In genomic region chr9:114395196-114395595, GRCh38 we compare ENCODE assay signal across 12 cellular contexts. TPM values are rescaled to one million over a fixed set of nuclear protein-coding genes. Genes with fewer than 3 reads are reported as not detected.
DNase-seq lines count a peak whose midpoint lies in the region; FAIRE-seq and TF ChIP-seq lines count a peak whose summit lies in the region.
"Had no signal": no experiment of that assay in that cellular context is flagged by ENCODE, and none has a peak within 500 bp of the region (broad histone marks: within the 10 kb centered on the region; RNA-seq: fewer than 3 reads in every experiment).

No MANE protein-coding gene starts in this region.

- no peak for TF ChIP-seq CTCF in tibial nerve (IDR thresholded peaks at IDR 0.05)

- H3K27ac ChIP-seq in mesodermal cell (ENCODE audit: low read depth, low read length, severe bottlenecking) (peak overlapping the region; percentile 10), tibial nerve (peak overlapping the region in 3 of 4 donors; percentile 34 to 79 (median 76))
- H3K27ac ChIP-seq: PC-9 had no signal

- CTCF ChIA-PET in activated naive CD4-positive, alpha-beta T cell treated with anti-CD3 and anti-CD28 coated beads, Interleukin-2, amount 10 ng/mL, durations not matched to agents 7 days and 5 days (lab: Charles Lee) = interaction anchor here (0.8 to 3.9 kb wide), 8 partner anchors 10 to 258 kb away, joined by 3 to 17 read pairs (median 6); no protein-coding TSS in a partner anchor

- peak overlapping the region; percentile 87 for H3K27ac Mint-ChIP-seq in activated naive CD4-positive, alpha-beta T cell treated with anti-CD3 and anti-CD28 coated beads, Interleukin-2, amount 10 ng/mL, durations not matched to agents 7 days and 5 days
- peak overlapping the region; percentile 89 for H3K27ac Mint-ChIP-seq in activated naive CD8-positive, alpha-beta T cell

- H3K9me3 ChIP-seq in mesodermal cell (ENCODE audit: control insufficient read depth, low read length) (no peaks in the 10 kb centered on the region), tibial nerve (no peaks in the 10 kb centered on the region)
- H3K9me3 ChIP-seq: MG63 had no signal

- H3K4me3 ChIP-seq in mesodermal cell (ENCODE audit: extremely low read depth, insufficient read depth, low read length, poor library complexity, severe bottlenecking) = no peak overlapping the region
- peak overlapping the region in 1 of 4 donors; percentile 1 for H3K4me3 ChIP-seq in tibial nerve
- H3K4me3 ChIP-seq: MG63, PC-9 had no signal

- peak overlapping the region; percentile 67 for H3K4me3 Mint-ChIP-seq in activated naive CD4-positive, alpha-beta T cell treated with anti-CD3 and anti-CD28 coated beads, Interleukin-2, amount 10 ng/mL, durations not matched to agents 7 days and 5 days
- H3K4me3 Mint-ChIP-seq in activated naive CD8-positive, alpha-beta T cell = peak overlapping the region; percentile 96

- no peak for DNase-seq in activated naive CD4-positive, alpha-beta T cell treated with anti-CD3 and anti-CD28 coated beads, Interleukin-2, amount 10 ng/mL, durations not matched to agents 7 days and 5 days
- no peak for DNase-seq in activated naive CD4-positive, alpha-beta T cell (lab: John Stamatoyannopoulos, UW)
- DNase-seq in tibial nerve (ENCODE audit: low spot score in 2 of 2) = no peak
- DNase-seq in NCI-H2107 (lab: John Stamatoyannopoulos, UW) = no peak
- DNase-seq in HTR-8/SVneo (ENCODE audit: insufficient read length, low spot score) = no peak
- no peak for DNase-seq in NCI-H1930 (lab: John Stamatoyannopoulos, UW)
- DNase-seq: activated CD4-positive, alpha-beta T cell treated with anti-CD3 and anti-CD28 coated beads for 1 hour; cortex of kidney; MG63; PC-9 had no signal

- peaks cover 3% of the 10 kb centered on the region for H3K4me1 ChIP-seq in mesodermal cell (ENCODE audit: control insufficient read depth, insufficient read depth, low read length, poor library complexity, severe bottlenecking)
- H3K4me1 ChIP-seq in tibial nerve = peaks cover 0 to 68% (median 31%) of the 10 kb centered on the region in 4 donors

- 76% methylated on average over 3 to 5 of the region's 6 CpGs for WGBS in mesodermal cell (ENCODE audit: insufficient coverage in 2 of 2), 2 experiments
- 32% methylated on average over 6 of the region's 6 CpGs for WGBS in tibial nerve, 2 donors

- peaks cover 76% of the 10 kb centered on the region for H3K4me1 Mint-ChIP-seq in activated naive CD4-positive, alpha-beta T cell treated with anti-CD3 and anti-CD28 coated beads, Interleukin-2, amount 10 ng/mL, durations not matched to agents 7 days and 5 days
- H3K4me1 Mint-ChIP-seq in activated naive CD8-positive, alpha-beta T cell (ENCODE audit: low read depth) = peaks cover 70% of the 10 kb centered on the region

- TF ChIP-seq POLR2A in tibial nerve (IDR thresholded peaks at IDR 0.05) = no peak

- TF ChIP-seq EP300 in tibial nerve (IDR thresholded peaks at IDR 0.05) = no peak

- H3K36me3 Mint-ChIP-seq in activated naive CD4-positive, alpha-beta T cell treated with anti-CD3 and anti-CD28 coated beads, Interleukin-2, amount 10 ng/mL, durations not matched to agents 7 days and 5 days = peaks cover 37% of the 10 kb centered on the region
- peaks cover 3% of the 10 kb centered on the region for H3K36me3 Mint-ChIP-seq in activated naive CD8-positive, alpha-beta T cell

- H3K36me3 ChIP-seq in mesodermal cell (ENCODE audit: control insufficient read depth, insufficient read depth, low read length) = no peaks in the 10 kb centered on the region
- H3K36me3 ChIP-seq in tibial nerve = no peaks in the 10 kb centered on the region
- H3K36me3 ChIP-seq: MG63 had no signal

- peaks cover 1% of the 10 kb centered on the region for H3K27me3 Mint-ChIP-seq in activated naive CD4-positive, alpha-beta T cell treated with anti-CD3 and anti-CD28 coated beads, Interleukin-2, amount 10 ng/mL, durations not matched to agents 7 days and 5 days
- no peaks in the 10 kb centered on the region for H3K27me3 Mint-ChIP-seq in activated naive CD8-positive, alpha-beta T cell

- no peaks in the 10 kb centered on the region for H3K9me3 Mint-ChIP-seq in activated naive CD4-positive, alpha-beta T cell treated with anti-CD3 and anti-CD28 coated beads, Interleukin-2, amount 10 ng/mL, durations not matched to agents 7 days and 5 days
- no peaks in the 10 kb centered on the region for H3K9me3 Mint-ChIP-seq in activated naive CD8-positive, alpha-beta T cell (ENCODE audit: low read depth)

- no peaks in the 10 kb centered on the region for H3K27me3 ChIP-seq in tibial nerve
- H3K27me3 ChIP-seq: MG63 had no signal

- FAIRE-seq in HTR-8/SVneo (lab: Jason Lieb, UNC) = no peak

RNA-seq across cellular contexts. Expression of gene AKNA, which starts 7.4 kb away (rescaled TPM):
- polyA plus RNA-seq in mesodermal cell (2013, experiment 1 of 2) = 16.7 TPM
- polyA plus RNA-seq in mesodermal cell (2013, experiment 2 of 2) = 14.3 TPM
- 10 to 100 TPM; 23.6 to 42.2 (median 36.6) TPM for total RNA-seq in tibial nerve
